ENCODE assay signal across 8 cellular contexts in genomic region chr11:694563-695331, GRCh38. TPM values are rescaled to one million over a fixed set of nuclear protein-coding genes. Genes with fewer than 3 reads are reported as not detected.
A peak's percentile ranks its signal among the peaks of the same experiment; 100 is the strongest.
DNase-seq lines count a peak whose midpoint lies in the region; ATAC-seq, FAIRE-seq and TF ChIP-seq lines count a peak whose summit lies in the region.

A gene with protein sequence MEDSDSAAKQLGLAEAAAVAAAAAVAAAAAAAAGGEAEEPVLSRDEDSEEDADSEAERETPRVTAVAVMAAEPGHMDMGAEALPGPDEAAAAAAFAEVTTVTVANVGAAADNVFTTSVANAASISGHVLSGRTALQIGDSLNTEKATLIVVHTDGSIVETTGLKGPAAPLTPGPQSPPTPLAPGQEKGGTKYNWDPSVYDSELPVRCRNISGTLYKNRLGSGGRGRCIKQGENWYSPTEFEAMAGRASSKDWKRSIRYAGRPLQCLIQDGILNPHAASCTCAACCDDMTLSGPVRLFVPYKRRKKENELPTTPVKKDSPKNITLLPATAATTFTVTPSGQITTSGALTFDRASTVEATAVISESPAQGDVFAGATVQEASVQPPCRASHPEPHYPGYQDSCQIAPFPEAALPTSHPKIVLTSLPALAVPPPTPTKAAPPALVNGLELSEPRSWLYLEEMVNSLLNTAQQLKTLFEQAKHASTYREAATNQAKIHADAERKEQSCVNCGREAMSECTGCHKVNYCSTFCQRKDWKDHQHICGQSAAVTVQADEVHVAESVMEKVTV (minus strand): TSS chr11:695222. CDS start chr11:695047, 175 bp downstream.

- DNase-seq in GM12892 (ENCODE audit: insufficient read length): peak; percentile 78
- DNase-seq in NCI-H1436 treated with DMSO at 0.1 percent for 48 hours (lab: John Stamatoyannopoulos, UW): peak; percentile 81
- DNase-seq in T-helper 1 cell: peak; percentile 98 to 99 (median 99)
- peak; percentile 92 for DNase-seq in amniotic epithelial cell (ENCODE audit: low read depth)
- DNase-seq in heart right ventricle: peak; percentile 99 to 100
- peak; percentile 94 to 100 (median 97) for DNase-seq in posterior cingulate gyrus
- peak; percentile 97 to 100 for DNase-seq in upper lobe of left lung

- peak; percentile 73 for ATAC-seq in HG02840 (IDR thresholded peaks at IDR 0.05; ENCODE audit: low FRiP score, unreplicated experiment)
- ATAC-seq in heart right ventricle: peak; percentile 89 to 96 (median 93)
- ATAC-seq in upper lobe of left lung (ENCODE audit: low FRiP score in 2 of 2): peak; percentile 94 to 98

- H3K4me3 ChIP-seq in heart right ventricle: peak within 1 kb of the TSS; percentile 66 to 99 (median 90)
- peak within 1 kb of the TSS; percentile 87 to 98 (median 96) for H3K4me3 ChIP-seq in upper lobe of left lung

- TF ChIP-seq POLR2A in GM12892 (IDR thresholded peaks at IDR 0.05; ENCODE audit: low read depth, low read length) (peak; percentile 43; the same call in 1 of the 2 replicates), upper lobe of left lung (IDR thresholded peaks at IDR 0.05) (peak in 2 of 4 donors; percentile 29 to 30)

- TF ChIP-seq EP300 in upper lobe of left lung (IDR thresholded peaks at IDR 0.05): no peak

- H3K9me3 ChIP-seq in heart right ventricle (no peaks in the 10 kb centered on the region), upper lobe of left lung (no peaks in the 10 kb centered on the region)

- TF ChIP-seq CTCF in heart right ventricle (IDR thresholded peaks at IDR 0.05) (no peak), upper lobe of left lung (IDR thresholded peaks at IDR 0.05) (peak in 2 of 6 experiments; percentile 13 to 20)

- peaks cover 0 to 23% (median 0%) of the 10 kb centered on the region in 9 donors for H3K36me3 ChIP-seq in heart right ventricle
- peaks cover 0 to 8% (median 3%) of the 10 kb centered on the region in 4 donors for H3K36me3 ChIP-seq in upper lobe of left lung

- H3K4me1 ChIP-seq in heart right ventricle (peaks cover 10 to 47% (median 39%) of the 10 kb centered on the region in 9 donors), upper lobe of left lung (peaks cover 28 to 44% (median 33%) of the 10 kb centered on the region in 4 donors)

- no peak for FAIRE-seq in GM12892 (lab: Jason Lieb, UNC)

- intact Hi-C loops in heart right ventricle (cut with DNase I) (no loop called here), posterior cingulate gyrus (cut with DNase I) (no loop called here)

- WGBS in heart right ventricle, 2 donors: 1 to 4% methylated on average over 98 to 108 of the region's 108 CpGs
- WGBS in upper lobe of left lung, 2 donors: 0 to 10% methylated on average over 1 to 39 of the region's 108 CpGs

- peak within 1 kb of the TSS; percentile 98 to 100 (median 100) for H3K27ac ChIP-seq in heart right ventricle
- peak within 1 kb of the TSS; percentile 99 to 100 (median 100) for H3K27ac ChIP-seq in upper lobe of left lung

- H3K27me3 ChIP-seq in heart right ventricle: no peaks in the 10 kb centered on the region
- no peaks in the 10 kb centered on the region for H3K27me3 ChIP-seq in upper lobe of left lung

RNA-seq across cellular contexts. Expression of the gene that starts here (rescaled TPM):
- 23.2 TPM for polyA plus RNA-seq in GM12892 (2012; ENCODE audit: missing spikeins)
- 10 to 100 TPM; 11.0 to 25.7 (median 15.5) TPM for total RNA-seq in heart right ventricle
- 10 to 100 TPM; 18.3 to 39.9 TPM for polyA plus RNA-seq in heart right ventricle
- 10 to 100 TPM; 23.9 to 87.3 (median 35.6) TPM for total RNA-seq in upper lobe of left lung

Comparison
In these comparisons a context has a peak if more than half of its experiments do, and no peak if none do; other contexts are left out.
1. Peak in every context shown above with its lines: DNase-seq, ATAC-seq, H3K4me3 ChIP-seq and H3K27ac ChIP-seq.